Comparison of ENCODE assay signal across 8 cellular contexts in genomic region chr19:23395041-23395721, GRCh38. TPM values are rescaled to one million over a fixed set of nuclear protein-coding genes. Genes with fewer than 3 reads are reported as not detected.
DNase-seq lines count a peak whose midpoint lies in the region; TF ChIP-seq lines count a peak whose summit lies in the region.

Gene ZNF91 (minus strand): TSS chr19:23395471. CDS start chr19:23395354, 117 bp downstream.

- 2% methylated on average over 23 of the region's 32 CpGs for WGBS in esophagus muscularis mucosa

- no peaks in the 10 kb centered on the region for H3K9me2 ChIP-seq in PC-9 (ENCODE audit: insufficient read depth)

- H3K9me3 ChIP-seq in PC-9 (ENCODE audit: insufficient read depth, low read depth): peaks cover 40% of the 10 kb centered on the region
- no peaks in the 10 kb centered on the region for H3K9me3 ChIP-seq in esophagus muscularis mucosa
- H3K9me3 ChIP-seq in muscle layer of duodenum (ENCODE audit: control insufficient read depth in 1 of 2, low read length in 2 of 2): no peaks in the 10 kb centered on the region

- TF ChIP-seq POLR2A in esophagus muscularis mucosa (IDR thresholded peaks at IDR 0.05; ENCODE audit: low read depth): peak; percentile 71

- POLR2A ChIA-PET in PC-9 (lab: Charles Lee; ENCODE audit: unreplicated experiment): interaction anchor here (0.5 to 0.6 kb wide), 3 partner anchors 127 to 1819 kb away, joined by 3 to 5 read pairs (median 4); no protein-coding TSS in a partner anchor

- H3K36me3 ChIP-seq in PC-9 (ENCODE audit: low read depth) (peaks cover 37% of the 10 kb centered on the region), esophagus muscularis mucosa (no peaks in the 10 kb centered on the region), muscle layer of duodenum (ENCODE audit: control insufficient read depth in 1 of 2, insufficient read depth in 2 of 2, low read length in 2 of 2) (no peaks in the 10 kb centered on the region)

- no peak for TF ChIP-seq EP300 in esophagus muscularis mucosa (IDR thresholded peaks at IDR 0.05)

- TF ChIP-seq CTCF in GM20000 (IDR thresholded peaks at IDR 0.05; ENCODE audit: extremely low read depth, missing control alignments) (no peak), PC-9 (conservative IDR thresholded peaks at IDR 0.05) (no peak), esophagus muscularis mucosa (IDR thresholded peaks at IDR 0.05) (no peak)

- peak within 1 kb of the TSS; percentile 78 for H3K4me2 ChIP-seq in PC-9

- peaks cover 51% of the 10 kb centered on the region for H3K79me2 ChIP-seq in PC-9 (ENCODE audit: low read depth)

- H3K4me1 ChIP-seq in PC-9 (replicated peaks; ENCODE audit: insufficient read depth) (peaks cover 10% of the 10 kb centered on the region), esophagus muscularis mucosa (peaks cover 33 to 49% (median 48%) of the 10 kb centered on the region in 4 donors), muscle layer of duodenum (ENCODE audit: control insufficient read depth in 1 of 2, insufficient read depth in 2 of 2, low read length in 2 of 2) (peaks cover 0 to 30% of the 10 kb centered on the region in 2 donors)

- H3K4me3 ChIP-seq in PC-9 (peak within 1 kb of the TSS; percentile 88), esophagus muscularis mucosa (peak within 1 kb of the TSS; percentile 73 to 85 (median 80)), muscle layer of duodenum (ENCODE audit: low read depth in 1 of 2, low read length in 2 of 2) (peak within 1 kb of the TSS; percentile 73 to 89)

- CTCF ChIA-PET in PC-9 (lab: Charles Lee): no interaction called here

- H3K27me3 ChIP-seq in PC-9 (ENCODE audit: insufficient read depth, low read depth) (no peaks in the 10 kb centered on the region), esophagus muscularis mucosa (no peaks in the 10 kb centered on the region), muscle layer of duodenum (ENCODE audit: low read depth, low read length) (no peaks in the 10 kb centered on the region)

- H4K20me1 ChIP-seq in PC-9 (ENCODE audit: insufficient read depth): no peaks in the 10 kb centered on the region

- peaks cover 16% of the 10 kb centered on the region for H3F3A ChIP-seq in PC-9 (ENCODE audit: insufficient read depth, low read depth)

- peak within 1 kb of the TSS; percentile 92 for H2AFZ ChIP-seq in PC-9

- H3K27ac ChIP-seq in PC-9 (peak within 1 kb of the TSS; percentile 83), esophagus muscularis mucosa (replicated peaks in 1 of 4) (peak within 1 kb of the TSS; percentile 92 to 96 (median 93)), muscle layer of duodenum (ENCODE audit: low read length) (peak within 1 kb of the TSS; percentile 97)

- intact Hi-C loops in PC-9 (cut with micrococcal nuclease; ENCODE audit: unreplicated experiment): loop anchor here (1.0 to 10.0 kb wide), 2 partner anchors 120 to 154 kb away; no protein-coding TSS in a partner anchor
- intact Hi-C loops in esophagus muscularis mucosa (cut with DNase I): loop anchor here (10.0 kb wide), 1 partner anchor 120 kb away; no protein-coding TSS in a partner anchor

- BruUV-seq in PC-9 (replicated peaks; lab: Mats Ljungman, UMichigan): TSS peak; percentile 48

- DNase-seq in COR-L47 (lab: John Stamatoyannopoulos, UW) (peak; percentile 93), GM20000 (ENCODE audit: low spot score) (peak; percentile 85), HT-29 (ENCODE audit: low spot score) (peak; percentile 57), PC-9 (peak; percentile 92 to 94), esophagus muscularis mucosa (ENCODE audit: extremely low spot score) (peak; percentile 99)
- DNase-seq in activated T-cell treated with anti-CD3 and anti-CD28 coated beads, Interleukin-2, amount 50 U/mL, for 48 hours: peak; percentile 91 to 92
- peak; percentile 86 to 89 for DNase-seq in stimulated activated CD8-positive, alpha-beta memory T cell treated with anti-CD3 and anti-CD28 coated beads, Interleukin-7, amount 100 ng/mL, for 4 hours (ENCODE audit: low read depth in 2 of 2)

RNA-seq across cellular contexts. Expression of gene ZNF91, which starts in this region (rescaled TPM):
- 1.2 and 3.0 TPM in 2 replicates for total RNA-seq in HT-29 (2014; rRNA removed; shearing (Covaris generic))
- total RNA-seq in PC-9 (2021): 37.4 and 44.9 TPM in 2 replicates
- 10 to 100 TPM; 25.5 to 34.1 (median 30.4) TPM for total RNA-seq in esophagus muscularis mucosa

Comparison
In these comparisons a context has a peak if more than half of its experiments do, and no peak if none do; other contexts are left out.
1. Peak in every context shown above with its lines: DNase-seq, H3K4me3 ChIP-seq and H3K27ac ChIP-seq.